ENCODE assay signal across 1 cellular context in the genomic region with DNA sequence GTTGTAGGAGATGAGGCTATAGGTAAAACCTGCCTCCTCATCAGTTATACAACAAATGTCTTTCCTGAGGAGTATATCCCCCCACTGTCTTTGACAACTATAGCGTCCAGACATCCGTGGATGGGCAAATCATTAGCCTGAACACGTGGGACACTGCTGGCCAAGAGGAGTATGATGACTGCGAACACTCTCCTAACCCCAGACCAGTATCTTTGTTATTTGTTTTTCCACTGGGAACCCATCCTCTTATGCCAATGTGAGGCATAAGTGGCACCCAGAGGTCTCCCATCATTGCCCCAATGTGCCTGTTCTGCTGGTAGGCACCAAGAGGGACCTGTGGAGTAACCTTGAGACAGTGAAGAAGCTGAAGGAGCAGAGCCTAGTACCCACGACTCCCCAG. TPM values are rescaled to one million over a fixed set of nuclear protein-coding genes. Genes with fewer than 3 reads are reported as not detected.
"Had no signal": no experiment of that assay in that cellular context is flagged by ENCODE, and none has a peak within 500 bp of the region (broad histone marks: within the 10 kb centered on the region; RNA-seq: fewer than 3 reads in every experiment).

No MANE protein-coding gene starts in this region.

RNA-seq across cellular contexts. Expression of a gene that starts 50.9 kb away (rescaled TPM):
- total RNA-seq: ascending aorta had no signal
